Comparison of ENCODE assay signal across 27 cellular contexts in genomic region chr14:98721061-98721460, GRCh38.
"Had no signal": no experiment of that assay in that cellular context is flagged by ENCODE, and none has a peak within 500 bp of the region (broad histone marks: within the 10 kb centered on the region; RNA-seq: fewer than 3 reads in every experiment).

No MANE protein-coding gene starts in this region.

- H3K27me3 ChIP-seq: brain microvascular endothelial cell, right atrium auricular region, thyroid gland, upper lobe of left lung, vagina had no signal

- H3K4me3 Mint-ChIP-seq: activated B cell treated with CpG ODN at 0.5 μM for 24 hours; activated CD8-positive, alpha-beta T cell treated with anti-CD3 and anti-CD28 coated beads for 36 hours; activated T-cell treated with anti-CD3 and anti-CD28 coated beads, Interleukin-2, amount 50 U/mL, for 4 hours; activated T-helper 17 cell treated with anti-CD3 and anti-CD28 coated beads, Interleukin-2, amount 50 U/mL, for 72 hours; natural killer cell; stimulated activated naive B cell treated with anti-CD40 and anti-IgM and Interleukin-4, amounts not matched to agents 10 μg/mL and 1 μg/mL and 100 μg/mL, for 72 hours had no signal

- H3K27ac Mint-ChIP-seq: activated B cell treated with CpG ODN at 0.5 μM for 24 hours; activated CD8-positive, alpha-beta T cell treated with anti-CD3 and anti-CD28 coated beads for 36 hours; activated T-helper 17 cell treated with anti-CD3 and anti-CD28 coated beads, Interleukin-2, amount 50 U/mL, for 72 hours; natural killer cell; stimulated activated naive B cell treated with anti-CD40 and anti-IgM and Interleukin-4, amounts not matched to agents 10 μg/mL and 1 μg/mL and 100 μg/mL, for 72 hours had no signal

- H3K27ac ChIP-seq: brain microvascular endothelial cell, heart right ventricle, left lung, right atrium auricular region, stomach, thyroid gland, upper lobe of left lung, vagina had no signal

- H3K9me3 Mint-ChIP-seq: activated CD8-positive, alpha-beta T cell treated with anti-CD3 and anti-CD28 coated beads for 36 hours; activated T-cell treated with anti-CD3 and anti-CD28 coated beads, Interleukin-2, amount 50 U/mL, for 4 hours; activated T-helper 17 cell treated with anti-CD3 and anti-CD28 coated beads, Interleukin-2, amount 50 U/mL, for 72 hours; natural killer cell had no signal

- DNase-seq: activated B cell treated with CpG ODN at 0.5 μM for 24 hours; activated CD4-positive, alpha-beta T cell treated with anti-CD3 and anti-CD28 coated beads, Interleukin-2, amount 50 U/mL, for 1 hour; activated CD8-positive, alpha-beta T cell treated with anti-CD3 and anti-CD28 coated beads for 36 hours; activated gamma-delta T cell treated with Interleukin-2 at 50 U/mL for 16 hours; activated naive CD4-positive, alpha-beta T cell treated with anti-CD3 and anti-CD28 coated beads, Interleukin-2, amount 50 U/mL, for 16 hours; activated T-cell treated with anti-CD3 and anti-CD28 coated beads, Interleukin-2, amount 50 U/mL, for 4 hours; amniotic stem cell; brain microvascular endothelial cell; foreskin melanocyte; heart right ventricle; kidney glomerular epithelial cell; left lung; mesendoderm; natural killer cell; stimulated activated CD4-positive, alpha-beta T cell treated with anti-CD3 and anti-CD28 coated beads, Interleukin-1b, Interleukin-23, amount 100 ng/mL, for 48 hours; stimulated activated CD4-positive, alpha-beta T cell treated with anti-CD3 and anti-CD28 coated beads, Interleukin-4, amount 100 ng/mL, for 4 hours; stimulated activated CD8-positive, alpha-beta memory T cell treated with anti-CD3 and anti-CD28 coated beads, Interleukin-4, amount 100 ng/mL, for 48 hours; stimulated activated naive B cell treated with anti-CD40 and anti-IgM and Interleukin-4, amounts not matched to agents 10 μg/mL and 1 μg/mL and 100 μg/mL, for 72 hours; stomach; thyroid gland; upper lobe of left lung had no signal

- H3K4me3 ChIP-seq: heart right ventricle, left lung, lung, right atrium auricular region, smooth muscle cell, stomach, thyroid gland, upper lobe of left lung, vagina had no signal

- H3K4me1 ChIP-seq: heart right ventricle, left lung, right atrium auricular region, stomach, thyroid gland, upper lobe of left lung, vagina had no signal

- ATAC-seq: activated CD8-positive, alpha-beta T cell treated with anti-CD3 and anti-CD28 coated beads for 36 hours; activated T-cell treated with anti-CD3 and anti-CD28 coated beads, Interleukin-2, amount 50 U/mL, for 4 hours; activated T-helper 17 cell treated with anti-CD3 and anti-CD28 coated beads, Interleukin-2, amount 50 U/mL, for 72 hours; esophagus mucosa; heart right ventricle; left lung; natural killer cell; stimulated activated naive B cell treated with anti-CD40 and anti-IgM and Interleukin-4, amounts not matched to agents 10 μg/mL and 1 μg/mL and 100 μg/mL, for 72 hours had no signal

- H3K36me3 Mint-ChIP-seq: natural killer cell; stimulated activated naive B cell treated with anti-CD40 and anti-IgM and Interleukin-4, amounts not matched to agents 10 μg/mL and 1 μg/mL and 100 μg/mL, for 72 hours had no signal

- H3K4me1 Mint-ChIP-seq: activated B cell treated with CpG ODN at 0.5 μM for 24 hours; natural killer cell; stimulated activated naive B cell treated with anti-CD40 and anti-IgM and Interleukin-4, amounts not matched to agents 10 μg/mL and 1 μg/mL and 100 μg/mL, for 72 hours had no signal

- H3K36me3 ChIP-seq: brain microvascular endothelial cell, heart right ventricle, left lung, right atrium auricular region, stomach, thyroid gland, upper lobe of left lung, vagina had no signal

- H3K27me3 Mint-ChIP-seq: activated B cell treated with CpG ODN at 0.5 μM for 24 hours had no signal

- H3K9me3 ChIP-seq: heart right ventricle, left lung, right atrium auricular region, stomach, thyroid gland, upper lobe of left lung, vagina had no signal
